Comparison of ENCODE assay signal across 8 cellular contexts in the genomic region with DNA sequence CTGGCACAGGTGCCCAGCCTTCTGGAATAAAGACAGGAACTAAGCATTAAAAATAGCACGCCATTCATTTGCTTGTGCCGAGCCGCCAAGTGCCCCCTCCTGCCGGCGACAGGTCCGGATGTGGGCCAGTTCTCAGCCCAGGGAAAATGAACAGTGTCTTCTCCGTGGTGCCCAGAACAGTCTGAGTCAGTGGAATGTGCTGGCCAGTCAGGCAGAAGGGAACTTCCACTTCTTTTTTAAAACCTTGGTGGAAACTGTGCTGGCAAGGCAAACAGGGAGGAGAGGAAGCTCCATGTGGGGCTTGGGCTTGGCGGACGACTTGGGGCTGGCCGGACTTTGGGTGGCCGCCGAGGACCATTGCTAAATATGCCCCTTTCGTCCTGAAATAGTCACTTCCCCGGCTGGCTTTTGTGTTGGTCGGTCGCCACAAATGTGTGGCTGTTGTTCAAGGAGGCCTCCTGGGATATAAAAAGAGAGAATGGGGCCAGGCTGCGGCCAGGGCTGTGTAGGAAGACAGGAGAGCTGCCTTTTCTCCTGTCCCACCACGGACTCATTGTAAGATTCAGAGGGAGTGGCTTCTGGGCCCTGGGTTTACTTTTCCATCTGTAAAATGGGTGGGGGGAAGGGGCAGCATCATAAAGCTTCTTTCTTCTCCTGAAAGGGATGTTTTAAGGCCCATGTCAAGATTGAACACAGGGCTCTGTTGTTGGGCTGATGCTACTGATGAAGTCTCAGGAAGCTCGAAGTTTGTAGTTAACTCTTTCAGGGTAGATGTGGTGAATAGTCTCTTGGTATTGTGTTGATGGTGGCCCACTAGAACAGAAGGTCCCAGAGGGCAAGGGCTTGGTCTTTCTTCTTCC.
DNase-seq lines count a peak whose midpoint lies in the region; ATAC-seq, FAIRE-seq and TF ChIP-seq lines count a peak whose summit lies in the region.

No MANE protein-coding gene starts in this region.

- peak overlapping the region; percentile 5 for H3K4me3 ChIP-seq in parathyroid adenoma (ENCODE audit: low read depth, low read length)

- TF ChIP-seq POLR2A in H54 (IDR thresholded peaks at IDR 0.05; ENCODE audit: low read depth, low read length) (peak; percentile 35; the same call in 1 of the 2 replicates), GM12892 (IDR thresholded peaks at IDR 0.05; ENCODE audit: low read depth, low read length) (no peak)

- H3K27ac ChIP-seq in parathyroid adenoma = peak overlapping the region; percentile 36

- H3K36me3 ChIP-seq in parathyroid adenoma (ENCODE audit: control insufficient read depth, insufficient read depth, low read length) = no peaks in the 10 kb centered on the region

- peaks cover 2% of the 10 kb centered on the region for H3K79me2 ChIP-seq in parathyroid adenoma

- peak; percentile 87 for DNase-seq in H54 (ENCODE audit: insufficient read length, low spot score)
- no peak for DNase-seq in activated CD4-positive, alpha-beta T cell treated with anti-CD3 and anti-CD28 coated beads, Interleukin-2, amount 10 ng/mL, durations not matched to agents 7 days and 5 days
- peak; percentile 96 for DNase-seq in foreskin melanocyte
- DNase-seq in NCI-H1694 treated with DMSO at 0.1 percent for 48 hours (lab: John Stamatoyannopoulos, UW) = no peak
- no peak for DNase-seq in GM12892 (ENCODE audit: insufficient read length)
- DNase-seq in HuH-7.5 (ENCODE audit: low spot score) = no peak

- CTCF ChIA-PET in activated CD4-positive, alpha-beta T cell treated with anti-CD3 and anti-CD28 coated beads, Interleukin-2, amount 10 ng/mL, durations not matched to agents 7 days and 5 days (lab: Charles Lee) = interaction anchor here (0.5 to 3.4 kb wide), 9 partner anchors 12 to 198 kb away, joined by 3 to 9 read pairs (median 3); no protein-coding TSS in a partner anchor

- peaks cover 3% of the 10 kb centered on the region for H3K9me3 Mint-ChIP-seq in activated CD4-positive, alpha-beta T cell treated with anti-CD3 and anti-CD28 coated beads, Interleukin-2, amount 10 ng/mL, durations not matched to agents 7 days and 5 days

- no peak overlapping the region for H2AFZ ChIP-seq in parathyroid adenoma

- no peaks in the 10 kb centered on the region for H3K27me3 Mint-ChIP-seq in activated CD4-positive, alpha-beta T cell treated with anti-CD3 and anti-CD28 coated beads, Interleukin-2, amount 10 ng/mL, durations not matched to agents 7 days and 5 days

- no peaks in the 10 kb centered on the region for H3K27me3 ChIP-seq in parathyroid adenoma (ENCODE audit: control insufficient read depth, insufficient read depth, low read length)

- no peak for TF ChIP-seq CTCF in parathyroid adenoma (IDR thresholded peaks at IDR 0.05)

- no peak overlapping the region for H3K9ac ChIP-seq in parathyroid adenoma

- no peak overlapping the region for H3K4me2 ChIP-seq in parathyroid adenoma (ENCODE audit: low read length)

- H3K4me1 ChIP-seq in parathyroid adenoma = peaks cover under 1% of the 10 kb centered on the region

- peaks cover 64% of the 10 kb centered on the region for H3K4me1 Mint-ChIP-seq in activated CD4-positive, alpha-beta T cell treated with anti-CD3 and anti-CD28 coated beads, Interleukin-2, amount 10 ng/mL, durations not matched to agents 7 days and 5 days

- H3K4me3 Mint-ChIP-seq in activated CD4-positive, alpha-beta T cell treated with anti-CD3 and anti-CD28 coated beads, Interleukin-2, amount 10 ng/mL, durations not matched to agents 7 days and 5 days = no peak overlapping the region

- POLR2A ChIA-PET in activated CD4-positive, alpha-beta T cell treated with anti-CD3 and anti-CD28 coated beads, Interleukin-2, amount 10 ng/mL, durations not matched to agents 7 days and 5 days (lab: Charles Lee) = no interaction called here

- H3K36me3 Mint-ChIP-seq in activated CD4-positive, alpha-beta T cell treated with anti-CD3 and anti-CD28 coated beads, Interleukin-2, amount 10 ng/mL, durations not matched to agents 7 days and 5 days (ENCODE audit: low read depth) = peaks cover 54% of the 10 kb centered on the region

- peak overlapping the region; percentile 61 for H3K27ac Mint-ChIP-seq in activated CD4-positive, alpha-beta T cell treated with anti-CD3 and anti-CD28 coated beads, Interleukin-2, amount 10 ng/mL, durations not matched to agents 7 days and 5 days

- peak; percentile 72 for FAIRE-seq in H54 (lab: Jason Lieb, UNC)
- no peak for FAIRE-seq in GM12892 (lab: Jason Lieb, UNC)

- H3K9me3 ChIP-seq in parathyroid adenoma (ENCODE audit: control insufficient read depth, low read length) = no peaks in the 10 kb centered on the region

- no peak for ATAC-seq in GM18519 (IDR thresholded peaks at IDR 0.05; ENCODE audit: low FRiP score, unreplicated experiment)

Comparison
In these comparisons a context has a peak if more than half of its experiments do, and no peak if none do; other contexts are left out.
1. DNase-seq: peak in H54 (single experiment) and foreskin melanocyte (single experiment); none in activated CD4-positive, alpha-beta T cell treated with anti-CD3 and anti-CD28 coated beads, Interleukin-2, amount 10 ng/mL, durations not matched to agents 7 days and 5 days (single experiment), NCI-H1694 treated with DMSO at 0.1 percent for 48 hours (single experiment), GM12892 (single experiment) and HuH-7.5 (single experiment).